ENCODE assay signal across 8 cellular contexts in the genomic region with DNA sequence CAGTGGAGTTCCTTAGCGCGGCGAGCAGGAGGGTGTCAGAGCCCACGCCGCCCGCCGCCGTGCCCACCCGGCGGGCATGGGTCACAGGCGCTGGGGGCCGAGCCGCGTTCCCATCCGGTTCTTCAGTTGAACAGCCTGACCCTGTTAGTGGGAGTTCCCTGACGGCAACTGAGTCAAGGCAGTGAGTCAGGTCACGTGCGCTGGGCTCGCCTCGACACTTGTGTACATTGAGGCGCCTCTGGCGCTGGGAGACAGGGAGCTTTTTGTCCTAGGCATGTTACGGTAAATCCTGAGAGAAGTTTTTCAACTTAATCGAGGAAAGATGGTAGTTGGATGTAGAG. TPM values are rescaled to one million over a fixed set of nuclear protein-coding genes. Genes with fewer than 3 reads are reported as not detected.
DNase-seq lines count a peak whose midpoint lies in the region; ATAC-seq and TF ChIP-seq lines count a peak whose summit lies in the region.

No MANE protein-coding gene starts in this region.

- H3K36me3 ChIP-seq in BE2C = peaks cover 8% of the 10 kb centered on the region
- no peaks in the 10 kb centered on the region for H3K36me3 ChIP-seq in esophagus muscularis mucosa
- H3K36me3 ChIP-seq in muscle layer of colon (ENCODE audit: insufficient read depth, low read length) = no peaks in the 10 kb centered on the region

- WGBS in esophagus muscularis mucosa = 0% methylated on average over 15 of the region's 24 CpGs

- DNase-seq in BE2C (peak; percentile 46), NCI-H2171 treated with DMSO at 0.1 percent for 48 hours (lab: John Stamatoyannopoulos, UW) (peak; percentile 11), esophagus muscularis mucosa (ENCODE audit: extremely low spot score) (peak; percentile 93), kidney glomerular epithelial cell (lab: John Stamatoyannopoulos, UW) (no peak)
- peak; percentile 68 to 74 for DNase-seq in activated T-cell treated with anti-CD3 and anti-CD28 coated beads, Interleukin-2, amount 50 U/mL, for 48 hours
- DNase-seq in stimulated activated CD8-positive, alpha-beta memory T cell treated with anti-CD3 and anti-CD28 coated beads, Interleukin-7, amount 100 ng/mL, for 4 hours (ENCODE audit: low read depth in 2 of 2) = peak; percentile 36 to 49

- TF ChIP-seq EP300 in esophagus muscularis mucosa (IDR thresholded peaks at IDR 0.05) = no peak

- peak overlapping the region; percentile 87 for H3K9ac ChIP-seq in muscle layer of colon (ENCODE audit: low read length)

- intact Hi-C loops in esophagus muscularis mucosa (cut with DNase I) = loop anchor here (2.0 to 5.0 kb wide), 2 partner anchors 46 to 71 kb away; no protein-coding TSS in a partner anchor

- no peaks in the 10 kb centered on the region for H3K27me3 ChIP-seq in BE2C
- no peaks in the 10 kb centered on the region for H3K27me3 ChIP-seq in esophagus muscularis mucosa
- no peaks in the 10 kb centered on the region for H3K27me3 ChIP-seq in muscle layer of colon (ENCODE audit: control insufficient read depth in 1 of 2, insufficient read depth in 2 of 2, low read length in 2 of 2)

- TF ChIP-seq CTCF in BE2C (IDR thresholded peaks at IDR 0.05; ENCODE audit: low read depth, low read length) (no peak), esophagus muscularis mucosa (IDR thresholded peaks at IDR 0.05) (no peak)

- no peaks in the 10 kb centered on the region for H3K9me3 ChIP-seq in BE2C
- H3K9me3 ChIP-seq in esophagus muscularis mucosa = no peaks in the 10 kb centered on the region
- no peaks in the 10 kb centered on the region for H3K9me3 ChIP-seq in muscle layer of colon (ENCODE audit: low read length)

- peaks cover 3% of the 10 kb centered on the region; the same call in 1 of the 2 replicates for H3K4me1 ChIP-seq in BE2C
- H3K4me1 ChIP-seq in esophagus muscularis mucosa = peaks cover 39 to 54% (median 52%) of the 10 kb centered on the region in 4 donors
- H3K4me1 ChIP-seq in muscle layer of colon (ENCODE audit: insufficient read depth, low read length) = peaks cover 36% of the 10 kb centered on the region

- H3K4me3 ChIP-seq in BE2C (ENCODE audit: low read depth, low read length) (peak overlapping the region; percentile 97), esophagus muscularis mucosa (peak overlapping the region; percentile 88 to 100 (median 97)), muscle layer of colon (ENCODE audit: low read depth in 1 of 2, low read length in 2 of 2) (peak overlapping the region; percentile 70 to 96)

- TF ChIP-seq POLR2A in esophagus muscularis mucosa (IDR thresholded peaks at IDR 0.05; ENCODE audit: low read depth) = no peak

- ATAC-seq in GM21737 (IDR thresholded peaks at IDR 0.05; ENCODE audit: unreplicated experiment) = peak; percentile 2

- H3K27ac ChIP-seq in esophagus muscularis mucosa (replicated peaks in 1 of 4) (peak overlapping the region; percentile 98 to 99 (median 99)), muscle layer of colon (ENCODE audit: low read depth, low read length) (peak overlapping the region; percentile 100)

RNA-seq across cellular contexts. Expression of gene RAB7A, which starts 0.7 kb away (rescaled TPM):
- polyA plus RNA-seq in BE2C (2012; ENCODE audit: insufficient read depth, insufficient read length, low read depth) = 342 TPM
- 100 to 1,000 TPM in 1 of 4 donors, 10 to 100 TPM in 3; 81.0 to 116 (median 87.0) TPM for total RNA-seq in esophagus muscularis mucosa
